In genomic region chr17:48162305-48162934, GRCh38 we compare ENCODE assay signal across 1 cellular context.
TF ChIP-seq lines count a peak whose summit lies in the region.

No MANE protein-coding gene starts in this region.

TF ChIP-seq in HEK293, 187 proteins besides CTCF, POLR2A, EP300 and RAD21 (continued from another document):
- no peak for TF ChIP-seq ZNF18 (tag by site-specific recombination; IDR thresholded peaks at IDR 0.05)
- TF ChIP-seq ZNF843 (tag by site-specific recombination; IDR thresholded peaks at IDR 0.05): no peak
- TF ChIP-seq ZNF416 (tag by site-specific recombination; IDR thresholded peaks at IDR 0.05): no peak
- TF ChIP-seq ZNF560 (tag by site-specific recombination; IDR thresholded peaks at IDR 0.05; ENCODE audit: borderline replicate concordance): no peak
- no peak for TF ChIP-seq ZNF324 (tag by site-specific recombination; IDR thresholded peaks at IDR 0.05)
- no peak for TF ChIP-seq ZNF571 (tag by site-specific recombination; IDR thresholded peaks at IDR 0.05)
- 0 out of 2 replicates have a peak, but pooled peaks have one; percentile 17 for TF ChIP-seq ZNF660 (tag by site-specific recombination; IDR thresholded peaks at IDR 0.05)
- no peak for TF ChIP-seq KLF17 (tag by site-specific recombination; IDR thresholded peaks at IDR 0.05)
- no peak for TF ChIP-seq ZNF140 (tag by site-specific recombination; IDR thresholded peaks at IDR 0.05)
- 0 out of 2 replicates have a peak, but pooled peaks have one; percentile 28 for TF ChIP-seq ZNF76 (tag by site-specific recombination; IDR thresholded peaks at IDR 0.05; ENCODE audit: borderline replicate concordance, low read depth)
